Comparison of ENCODE assay signal across 27 cellular contexts in genomic region chr4:133555671-133556070, GRCh38.
"Had no signal": no experiment of that assay in that cellular context is flagged by ENCODE, and none has a peak within 500 bp of the region (broad histone marks: within the 10 kb centered on the region; RNA-seq: fewer than 3 reads in every experiment).

No MANE protein-coding gene starts in this region.

- H3K4me1 ChIP-seq: lower lobe of right lung, vagina had no signal

- DNase-seq: activated B cell treated with CpG ODN at 0.5 μM for 24 hours; activated CD4-positive, alpha-beta memory T cell treated with anti-CD3 and anti-CD28 coated beads for 36 hours; activated CD4-positive, alpha-beta T cell treated with anti-CD3 and anti-CD28 coated beads for 48 hours; activated effector memory CD4-positive, alpha-beta T cell treated with anti-CD3 and anti-CD28 coated beads, Interleukin-2, amount 50 U/mL, for 16 hours; activated naive CD4-positive, alpha-beta T cell treated with anti-CD3 and anti-CD28 coated beads, Interleukin-2, amount 10 ng/mL, durations not matched to agents 7 days and 5 days; caudate nucleus; dermis blood vessel endothelial cell; effector CD8-positive, alpha-beta T cell; foreskin fibroblast; lower lobe of right lung; naive B cell; posterior cingulate gyrus; small intestine; stimulated activated CD4-positive, alpha-beta T cell treated with anti-CD3 and anti-CD28 coated beads, Interleukin-15, amount 100 ng/mL, for 24 hours; stimulated activated CD4-positive, alpha-beta T cell treated with anti-CD3 and anti-CD28 coated beads, Interleukin-2, amount 100 ng/mL, for 48 hours; stimulated activated CD8-positive, alpha-beta memory T cell treated with anti-CD3 and anti-CD28 coated beads, Interleukin-4, amount 100 ng/mL, for 48 hours; stimulated activated naive CD4-positive, alpha-beta T cell; T1000 had no signal

- H3K4me3 Mint-ChIP-seq: activated B cell treated with CpG ODN at 0.5 μM for 24 hours; activated CD4-positive, alpha-beta memory T cell treated with anti-CD3 and anti-CD28 coated beads for 36 hours; activated naive CD4-positive, alpha-beta T cell treated with anti-CD3 and anti-CD28 coated beads, Interleukin-2, amount 10 ng/mL, durations not matched to agents 7 days and 5 days; brain; naive B cell; neural crest cell; T-helper 1 cell treated with Interleukin-12 subunit alpha and Interleukin-12 subunit beta and Interleukin-4 antibody, amounts not matched to agents 30 μg/mL and 1 μg/mL, for 36 hours; type B pancreatic cell had no signal

- H3K27me3 ChIP-seq: vagina had no signal

- H3K9me3 ChIP-seq: lower lobe of right lung, thoracic aorta, vagina had no signal

- H3K27ac ChIP-seq: lower lobe of right lung, thoracic aorta, vagina had no signal

- H3K4me3 ChIP-seq: lower lobe of right lung, thoracic aorta, vagina had no signal

- H3K27ac Mint-ChIP-seq: activated B cell treated with CpG ODN at 0.5 μM for 24 hours; activated CD4-positive, alpha-beta memory T cell treated with anti-CD3 and anti-CD28 coated beads for 36 hours; activated naive CD4-positive, alpha-beta T cell treated with anti-CD3 and anti-CD28 coated beads, Interleukin-2, amount 10 ng/mL, durations not matched to agents 7 days and 5 days; brain; naive B cell; T-helper 1 cell treated with Interleukin-12 subunit alpha and Interleukin-12 subunit beta and Interleukin-4 antibody, amounts not matched to agents 30 μg/mL and 1 μg/mL, for 36 hours; type B pancreatic cell had no signal

- H3K36me3 ChIP-seq: lower lobe of right lung, thoracic aorta, vagina had no signal

- H3K27me3 Mint-ChIP-seq: activated B cell treated with CpG ODN at 0.5 μM for 24 hours; activated CD4-positive, alpha-beta memory T cell treated with anti-CD3 and anti-CD28 coated beads for 36 hours; activated naive CD4-positive, alpha-beta T cell treated with anti-CD3 and anti-CD28 coated beads, Interleukin-2, amount 10 ng/mL, durations not matched to agents 7 days and 5 days; brain; naive B cell; type B pancreatic cell had no signal

- H3K36me3 Mint-ChIP-seq: activated CD4-positive, alpha-beta memory T cell treated with anti-CD3 and anti-CD28 coated beads for 36 hours; activated naive CD4-positive, alpha-beta T cell treated with anti-CD3 and anti-CD28 coated beads, Interleukin-2, amount 10 ng/mL, durations not matched to agents 7 days and 5 days; brain; naive B cell; type B pancreatic cell had no signal

- H3K4me1 Mint-ChIP-seq: activated B cell treated with CpG ODN at 0.5 μM for 24 hours; activated naive CD4-positive, alpha-beta T cell treated with anti-CD3 and anti-CD28 coated beads, Interleukin-2, amount 10 ng/mL, durations not matched to agents 7 days and 5 days; brain; naive B cell; neural crest cell had no signal

- H3K9me3 Mint-ChIP-seq: activated CD4-positive, alpha-beta memory T cell treated with anti-CD3 and anti-CD28 coated beads for 36 hours; activated naive CD4-positive, alpha-beta T cell treated with anti-CD3 and anti-CD28 coated beads, Interleukin-2, amount 10 ng/mL, durations not matched to agents 7 days and 5 days; neural crest cell; T-helper 1 cell treated with Interleukin-12 subunit alpha and Interleukin-12 subunit beta and Interleukin-4 antibody, amounts not matched to agents 30 μg/mL and 1 μg/mL, for 36 hours; type B pancreatic cell had no signal

- ATAC-seq: esophagus mucosa, left lobe of liver, lower lobe of right lung, sciatic nerve had no signal
